ENCODE assay signal across 8 cellular contexts in the genomic region with DNA sequence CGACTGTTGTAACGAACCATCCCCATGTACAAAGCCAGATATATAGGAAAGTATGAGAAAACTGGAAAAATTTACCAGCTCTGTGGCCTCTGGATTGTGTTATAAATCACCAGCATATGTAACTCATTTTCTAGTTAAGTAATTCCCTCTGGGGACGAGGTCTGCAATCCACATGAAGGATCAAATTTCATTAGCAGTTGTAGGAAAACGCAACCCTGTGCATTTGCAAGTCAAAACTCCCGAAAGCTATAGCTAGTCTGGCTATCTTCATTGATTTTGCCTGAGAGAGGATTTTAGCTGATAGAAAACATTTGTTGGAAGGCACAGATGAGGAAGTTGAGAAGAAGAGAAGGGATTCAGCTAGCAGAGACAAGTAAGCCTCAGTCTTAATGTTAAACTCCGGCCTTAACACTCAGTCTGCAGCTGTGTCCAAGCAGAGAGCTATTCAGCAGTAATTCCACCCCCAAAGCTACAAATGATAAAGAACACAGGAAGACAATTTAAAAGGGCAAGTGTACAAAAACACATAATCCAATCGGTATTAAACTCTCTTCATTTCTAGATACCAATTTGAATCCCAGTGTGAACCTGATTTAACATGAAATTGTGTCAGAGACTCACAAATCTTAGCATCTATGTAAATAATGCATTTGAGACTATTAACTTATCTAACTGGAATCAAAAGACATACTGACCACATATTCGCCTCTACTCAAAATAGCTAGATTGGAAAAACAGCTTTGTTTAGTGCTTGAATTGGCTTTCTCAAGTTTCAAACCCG. TPM values are rescaled to one million over a fixed set of nuclear protein-coding genes. Genes with fewer than 3 reads are reported as not detected.
DNase-seq lines count a peak whose midpoint lies in the region; ATAC-seq and TF ChIP-seq lines count a peak whose summit lies in the region.

No MANE protein-coding gene starts in this region.

- peak overlapping the region; percentile 28 to 73 (median 48) for H3K4me3 ChIP-seq in esophagus squamous epithelium
- peak overlapping the region; percentile 43 for H3K4me3 ChIP-seq in ovary

- peak; percentile 62 for DNase-seq in Caki2 (ENCODE audit: low read depth)
- DNase-seq in OCI-M1 (lab: John Stamatoyannopoulos, UW), result peak; percentile 79
- no peak for DNase-seq in esophagus squamous epithelium (lab: John Stamatoyannopoulos, UW)
- DNase-seq in ovary, result no peak
- DNase-seq in nephron progenitor cell, result no peak

- H3K4me1 ChIP-seq in esophagus squamous epithelium (peaks cover 6 to 82% (median 35%) of the 10 kb centered on the region in 3 donors), ovary (ENCODE audit: insufficient read depth) (peaks cover 3% of the 10 kb centered on the region)

- no peaks in the 10 kb centered on the region for H3K9me3 ChIP-seq in esophagus squamous epithelium
- no peaks in the 10 kb centered on the region for H3K9me3 ChIP-seq in ovary

- peak overlapping the region; percentile 84 to 94 (median 90) for H3K27ac ChIP-seq in esophagus squamous epithelium
- peak overlapping the region; percentile 31 to 52 for H3K27ac ChIP-seq in ovary

- peak; percentile 35 for ATAC-seq in HG02678 (IDR thresholded peaks at IDR 0.05; ENCODE audit: unreplicated experiment)
- no peak for ATAC-seq in GM19397 (IDR thresholded peaks at IDR 0.05; ENCODE audit: unreplicated experiment)
- ATAC-seq in GM21390 (IDR thresholded peaks at IDR 0.05; ENCODE audit: unreplicated experiment), result no peak

- TF ChIP-seq CTCF in esophagus squamous epithelium (IDR thresholded peaks at IDR 0.05), result no peak
- no peak for TF ChIP-seq CTCF in ovary (IDR thresholded peaks at IDR 0.05)
- no peak for TF ChIP-seq CTCF in nephron progenitor cell (IDR thresholded peaks at IDR 0.05)

- in situ Hi-C loops in Caki2 (cut with HindIII; ENCODE audit: low pct_unique_long_range_greater_than_20kb, low sequenced_read_pairs), result no loop called here

- H3K36me3 Mint-ChIP-seq in nephron progenitor cell (ENCODE audit: low read depth), result peaks cover 7% of the 10 kb centered on the region

- no peaks in the 10 kb centered on the region for H3K9me3 Mint-ChIP-seq in nephron progenitor cell

- H3K27ac Mint-ChIP-seq in nephron progenitor cell, result no peak overlapping the region

- no peaks in the 10 kb centered on the region for H3K27me3 Mint-ChIP-seq in nephron progenitor cell (ENCODE audit: low read depth, poor library complexity)

- WGBS in esophagus squamous epithelium, 2 donors, result 4 to 10% methylated on average over 9 of the region's 9 CpGs
- WGBS in ovary, 3 donors, result 1 to 3% (median 3%) methylated on average over 9 of the region's 9 CpGs

- no peak for TF ChIP-seq EP300 in ovary (IDR thresholded peaks at IDR 0.05)

- H3K27me3 ChIP-seq in esophagus squamous epithelium (no peaks in the 10 kb centered on the region), ovary (no peaks in the 10 kb centered on the region)

- H3K4me3 Mint-ChIP-seq in nephron progenitor cell, result no peak overlapping the region

- peaks cover 22% of the 10 kb centered on the region for H3K4me1 Mint-ChIP-seq in nephron progenitor cell

- intact Hi-C loops in esophagus squamous epithelium (cut with DNase I), result no loop called here
- intact Hi-C loops in ovary (cut with DNase I), result loop anchor here in 2 of 4 donors (10.0 kb wide), 1 partner anchor 63 kb away; a partner anchor contains a TSS

- TF ChIP-seq POLR2A in esophagus squamous epithelium (IDR thresholded peaks at IDR 0.05), result peak in 1 of 4 donors; percentile 48
- no peak for TF ChIP-seq POLR2A in ovary (IDR thresholded peaks at IDR 0.05)

- H3K36me3 ChIP-seq in esophagus squamous epithelium (peaks cover 0 to 3% (median 0%) of the 10 kb centered on the region in 3 donors), ovary (no peaks in the 10 kb centered on the region)

RNA-seq across cellular contexts. Expression of a gene that starts 54.2 kb away (rescaled TPM):
- total RNA-seq in Caki2 (2014; rRNA removed; shearing (Covaris generic); ENCODE audit: low replicate concordance), result 47.1 and 78.6 TPM in 2 replicates
- 10 to 100 TPM; 13.0 to 27.5 (median 21.2) TPM for total RNA-seq in esophagus squamous epithelium
- 10 to 100 TPM; 29.1 to 67.3 (median 44.9) TPM for total RNA-seq in ovary
- polyA plus RNA-seq in ovary, result 10 to 100 TPM; 47.9 to 76.9 TPM

Comparison
In these comparisons a context has a peak if more than half of its experiments do, and no peak if none do; other contexts are left out.
1. DNase-seq: peak in Caki2 (single experiment) and OCI-M1 (single experiment); none in esophagus squamous epithelium (single experiment), ovary (0 of 5) and nephron progenitor cell (single experiment).